8 cellular contexts compared by ENCODE assay signal in genomic region chr5:65926893-65927292, GRCh38. TPM values are rescaled to one million over a fixed set of nuclear protein-coding genes. Genes with fewer than 3 reads are reported as not detected.
DNase-seq lines count a peak whose midpoint lies in the region; ATAC-seq and TF ChIP-seq lines count a peak whose summit lies in the region.

No MANE protein-coding gene starts in this region.

- TF ChIP-seq CTCF in fibroblast of mammary gland (conservative IDR thresholded peaks at IDR 0.05; ENCODE audit: control insufficient read depth, insufficient read depth, low read depth, low read length) (no peak), progenitor cell of endocrine pancreas (IDR thresholded peaks at IDR 0.05; ENCODE audit: unreplicated experiment) (no peak)

- DNase-seq in stimulated activated CD4-positive, alpha-beta T cell treated with anti-CD3 and anti-CD28 coated beads, Interleukin-4, amount 100 ng/mL, for 24 hours = peak; percentile 10
- no peak for DNase-seq in stimulated activated CD4-positive, alpha-beta T cell treated with anti-CD3 and anti-CD28 coated beads, Interleukin-1b, Interleukin-23, amount 100 ng/mL, for 48 hours
- peak; percentile 38 for DNase-seq in UCSD-AML1 (lab: John Stamatoyannopoulos, UW; ENCODE audit: unreplicated experiment)
- peak; percentile 8 for DNase-seq in fibroblast of mammary gland (ENCODE audit: low read depth)
- DNase-seq in progenitor cell of endocrine pancreas (ENCODE audit: low spot score, unreplicated experiment) = no peak
- no peak for DNase-seq in cerebellar cortex (ENCODE audit: low spot score)

- H3K36me3 Mint-ChIP-seq in progenitor cell of endocrine pancreas (ENCODE audit: insufficient read depth) = peaks cover 2% of the 10 kb centered on the region

- peaks cover 30% of the 10 kb centered on the region for H3K4me1 Mint-ChIP-seq in progenitor cell of endocrine pancreas (ENCODE audit: low read depth)

- H3K9me3 Mint-ChIP-seq in progenitor cell of endocrine pancreas (ENCODE audit: low read depth) = no peaks in the 10 kb centered on the region

- H3K4me3 ChIP-seq in fibroblast of mammary gland (ENCODE audit: control insufficient read depth, low read depth, low read length) = peak overlapping the region; percentile 51

- no peaks in the 10 kb centered on the region for H3K27me3 Mint-ChIP-seq in progenitor cell of endocrine pancreas

- ATAC-seq in GM21381 (IDR thresholded peaks at IDR 0.05; ENCODE audit: unreplicated experiment) (no peak), GM21717 (IDR thresholded peaks at IDR 0.05; ENCODE audit: unreplicated experiment) (no peak)

- H3K4me3 Mint-ChIP-seq in progenitor cell of endocrine pancreas (ENCODE audit: low read depth) = peak overlapping the region; percentile 83

- H3K27ac Mint-ChIP-seq in progenitor cell of endocrine pancreas = peak overlapping the region; percentile 95

RNA-seq across cellular contexts. Expression of gene ERBIN, which starts 0.5 kb away (rescaled TPM):
- total RNA-seq in progenitor cell of endocrine pancreas = 77.4 and 84.6 TPM in 2 replicates

Comparison
In these comparisons a context has a peak if more than half of its experiments do, and no peak if none do; other contexts are left out.
1. DNase-seq: peak in stimulated activated CD4-positive, alpha-beta T cell treated with anti-CD3 and anti-CD28 coated beads, Interleukin-4, amount 100 ng/mL, for 24 hours (single experiment), UCSD-AML1 (single experiment) and fibroblast of mammary gland (single experiment); none in stimulated activated CD4-positive, alpha-beta T cell treated with anti-CD3 and anti-CD28 coated beads, Interleukin-1b, Interleukin-23, amount 100 ng/mL, for 48 hours (single experiment), progenitor cell of endocrine pancreas (single experiment) and cerebellar cortex (single experiment).